ENCODE assay signal across 29 cellular contexts in the genomic region with DNA sequence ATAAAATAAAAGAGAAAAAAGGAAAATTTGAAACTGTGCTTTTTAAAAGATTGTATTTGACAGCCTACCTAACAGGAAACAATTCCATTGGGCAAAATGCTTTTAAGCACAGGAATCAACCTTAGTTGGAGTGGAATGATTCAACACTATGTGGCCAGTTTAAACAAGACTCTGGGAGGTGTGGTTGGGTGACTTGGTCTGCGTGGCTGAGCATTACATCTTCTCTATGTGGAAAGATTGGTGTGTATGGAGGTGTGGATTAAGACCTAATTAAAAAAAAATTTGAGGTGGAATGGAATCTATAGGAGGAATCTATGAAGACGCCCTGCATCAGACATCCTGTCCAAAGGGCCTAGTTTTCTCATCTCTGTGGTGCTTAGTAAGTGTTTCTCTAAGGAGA.
DNase-seq lines count a peak whose midpoint lies in the region; ATAC-seq, FAIRE-seq and TF ChIP-seq lines count a peak whose summit lies in the region.
"Had no signal": no experiment of that assay in that cellular context is flagged by ENCODE, and none has a peak within 500 bp of the region (broad histone marks: within the 10 kb centered on the region; RNA-seq: fewer than 3 reads in every experiment).

No MANE protein-coding gene starts in this region.

- no peaks in the 10 kb centered on the region; the same call in 1 of the 2 replicates for H4K20me1 ChIP-seq in IMR-90 (ENCODE audit: insufficient read depth, low read length)
- H4K20me1 ChIP-seq: BLaER1 treated with 17β-estradiol and CSF1 and Interleukin-3, amounts not matched to agents 10 nM and 100 nM had no signal

- ATAC-seq in IMR-90 (ENCODE audit: low read depth) (peak; percentile 35; the same call in 1 of the 2 replicates), GM21381 (IDR thresholded peaks at IDR 0.05; ENCODE audit: unreplicated experiment) (no peak), HG03196 (IDR thresholded peaks at IDR 0.05; ENCODE audit: unreplicated experiment) (no peak)
- ATAC-seq: gastrocnemius medialis, GM23338, HepG2, mucosa of descending colon, natural killer cell had no signal

- no peak overlapping the region for H2BK20ac ChIP-seq in IMR-90 (ENCODE audit: low read depth, low read length)

- H2AK9ac ChIP-seq in IMR-90 (replicated peaks; ENCODE audit: low read depth, low read length, poor library complexity): no peak overlapping the region

- POLR2A ChIA-PET in IMR-90 (lab: Charles Lee; ENCODE audit: unreplicated experiment): no interaction called here

- H4K8ac ChIP-seq in IMR-90 (ENCODE audit: low read depth in 2 of 2, low read length in 2 of 2): no peak overlapping the region

- H2BK5ac ChIP-seq in IMR-90 (ENCODE audit: low read depth, low read length, poor library complexity, severe bottlenecking): no peak overlapping the region

- no peaks in the 10 kb centered on the region for H3K9me3 ChIP-seq in IMR-90 (ENCODE audit: control insufficient read depth, insufficient read depth, low read length)
- H3K9me3 ChIP-seq in esophagus muscularis mucosa: no peaks in the 10 kb centered on the region
- H3K9me3 ChIP-seq: gastrocnemius medialis, mucosa of descending colon, SJSA1, tibial nerve had no signal

- no peak overlapping the region for H3K23ac ChIP-seq in IMR-90 (ENCODE audit: low read depth, low read length)

- no peak overlapping the region for H3K18ac ChIP-seq in IMR-90 (ENCODE audit: low read depth, low read length)

- H3K56ac ChIP-seq in IMR-90 (ENCODE audit: extremely low read depth, insufficient read depth, low read length): no peak overlapping the region

- no peak for TF ChIP-seq RAD21 in IMR-90 (IDR thresholded peaks at IDR 0.05; ENCODE audit: low read length)

- intact Hi-C loops in IMR-90 (cut with micrococcal nuclease): no loop called here
- intact Hi-C loops in esophagus muscularis mucosa (cut with DNase I): no loop called here

- no peak overlapping the region for H4K91ac ChIP-seq in IMR-90 (ENCODE audit: insufficient read depth, low read depth, low read length)

- TF ChIP-seq POLR2A in IMR-90 (IDR thresholded peaks at IDR 0.05; ENCODE audit: low read depth, low read length): no peak
- TF ChIP-seq POLR2A in esophagus muscularis mucosa (IDR thresholded peaks at IDR 0.05; ENCODE audit: low read depth): no peak

- no peak overlapping the region for H2AFZ ChIP-seq in IMR-90 (replicated peaks; ENCODE audit: low read length, poor library complexity)
- H2AFZ ChIP-seq: GM23338 had no signal

- H3K27me3 ChIP-seq in IMR-90 (ENCODE audit: control insufficient read depth, insufficient read depth, low read length): no peaks in the 10 kb centered on the region
- H3K27me3 ChIP-seq in bronchial epithelial cell (ENCODE audit: control insufficient read depth, insufficient read depth, low read length): no peaks in the 10 kb centered on the region
- H3K27me3 ChIP-seq in esophagus muscularis mucosa: no peaks in the 10 kb centered on the region
- H3K27me3 ChIP-seq: BLaER1 treated with 17β-estradiol and CSF1 and Interleukin-3, amounts not matched to agents 10 nM and 100 nM; cardiac muscle cell; gastrocnemius medialis; SJSA1; tibial nerve had no signal

- H2BK120ac ChIP-seq in IMR-90 (ENCODE audit: low read depth, low read length): no peak overlapping the region

- dilution Hi-C loops in IMR-90 (cut with HindIII; ENCODE audit: low sequenced_read_pairs, unreplicated experiment): no loop called here

- H3K4me3 ChIP-seq in IMR-90 (ENCODE audit: insufficient read depth, low read depth, low read length) (no peak overlapping the region), bronchial epithelial cell (ENCODE audit: low read depth, low read length) (no peak overlapping the region), esophagus muscularis mucosa (no peak overlapping the region)
- H3K4me3 ChIP-seq: BLaER1 treated with 17β-estradiol and CSF1 and Interleukin-3, amounts not matched to agents 10 nM and 100 nM; cardiac muscle cell; gastrocnemius medialis; GM23338; lung; mucosa of descending colon; SJSA1; tibial nerve had no signal

- H2BK15ac ChIP-seq in IMR-90 (ENCODE audit: low read depth, low read length): no peak overlapping the region

- TF ChIP-seq EP300 in esophagus muscularis mucosa (IDR thresholded peaks at IDR 0.05): no peak

- WGBS in IMR-90 (ENCODE audit: extremely low coverage in 2 of 2, insufficient read length in 1 of 2), 2 experiments: no CpG with 5 or more reads among the region's 2 CpGs
- 94% methylated on average over 2 of the region's 2 CpGs for WGBS in esophagus muscularis mucosa

- TF ChIP-seq CTCF in IMR-90 (conservative IDR thresholded peaks at IDR 0.05; ENCODE audit: low read depth, low read length): no peak
- no peak for TF ChIP-seq CTCF in bronchial epithelial cell (IDR thresholded peaks at IDR 0.05; ENCODE audit: insufficient read depth, low read length, severe bottlenecking)
- no peak for TF ChIP-seq CTCF in esophagus muscularis mucosa (IDR thresholded peaks at IDR 0.05)
- no peak for TF ChIP-seq CTCF in GM13976 (IDR thresholded peaks at IDR 0.05; ENCODE audit: borderline replicate concordance, control extremely low read depth, extremely low read depth, insufficient read depth, missing control alignments)

- FAIRE-seq in bronchial epithelial cell (lab: Jason Lieb, UNC): peak; percentile 43
- FAIRE-seq: colon, G401.6, HepG2 had no signal

- DNase-seq in Daoy (ENCODE audit: low read depth) (peak; percentile 56), IMR-90 (peak; percentile 17), bronchial epithelial cell (ENCODE audit: low read depth) (peak; percentile 93), kidney tubule cell (ENCODE audit: low spot score) (peak; percentile 45), esophagus muscularis mucosa (ENCODE audit: extremely low spot score) (no peak), GM13976 (ENCODE audit: low spot score) (no peak)
- DNase-seq: activated CD4-positive, alpha-beta T cell treated with anti-CD3 and anti-CD28 coated beads for 4 hours; activated effector memory CD4-positive, alpha-beta T cell treated with anti-CD3 and anti-CD28 coated beads, Interleukin-2, amount 50 U/mL, for 16 hours; effector CD8-positive, alpha-beta T cell; gastrocnemius medialis; mucosa of descending colon; natural killer cell; NCI-H1436 treated with DMSO at 0.1 percent for 48 hours; NCI-H446 treated with DMSO at 0.1 percent for 48 hours; occipital lobe; stimulated activated CD4-positive, alpha-beta T cell treated with anti-CD3 and anti-CD28 coated beads, Interleukin-4, amount 100 ng/mL, for 24 hours; T1000; WERI-Rb-1 had no signal

- no peak overlapping the region for H2AK5ac ChIP-seq in IMR-90 (ENCODE audit: low read depth, low read length)

- H3K9me1 ChIP-seq in IMR-90 (ENCODE audit: insufficient read depth, low read length): peaks cover 2% of the 10 kb centered on the region; the same call in 1 of the 2 replicates

- H3K14ac ChIP-seq in IMR-90 (replicated peaks; ENCODE audit: low read depth, low read length): no peak overlapping the region

- no peak overlapping the region for H3K9ac ChIP-seq in IMR-90 (ENCODE audit: low read depth, low read length)
- H3K9ac ChIP-seq: BLaER1 treated with 17β-estradiol and CSF1 and Interleukin-3, amounts not matched to agents 10 nM and 100 nM had no signal

- in situ Hi-C loops in IMR-90 (cut with MboI; ENCODE audit: low sequenced_read_pairs) (no loop called here), GM13976 (cut with MboI; ENCODE audit: low sequenced_read_pairs, unreplicated experiment) (no loop called here)

- no peak overlapping the region for H3K4ac ChIP-seq in IMR-90 (ENCODE audit: low read depth, low read length)

- CTCF ChIA-PET in IMR-90 (lab: Yijun Ruan, JAX): no interaction called here

- H3K36me3 ChIP-seq in IMR-90 (ENCODE audit: control insufficient read depth, insufficient read depth, low read length) (no peaks in the 10 kb centered on the region), bronchial epithelial cell (ENCODE audit: control insufficient read depth, insufficient read depth, low read length) (no peaks in the 10 kb centered on the region), esophagus muscularis mucosa (peaks cover 0 to 4% (median 1%) of the 10 kb centered on the region in 4 donors)
- H3K36me3 ChIP-seq: cardiac muscle cell, gastrocnemius medialis, SJSA1, tibial nerve, WERI-Rb-1 had no signal

- no peak overlapping the region for H3K4me2 ChIP-seq in IMR-90 (ENCODE audit: low read depth, low read length)
- H3K4me2 ChIP-seq: BLaER1 treated with 17β-estradiol and CSF1 and Interleukin-3, amounts not matched to agents 10 nM and 100 nM; GM23338 had no signal

- BruUV-seq in IMR-90 (replicated peaks; lab: Mats Ljungman, UMichigan): no TSS peak

- H4K5ac ChIP-seq in IMR-90 (ENCODE audit: low read depth, low read length): no peak overlapping the region

- H3K79me1 ChIP-seq in IMR-90 (ENCODE audit: low read depth in 1 of 2, low read length in 2 of 2): 0 out of 4 replicates have a peak, but pooled peaks cover 2 to 3% of the 10 kb centered on the region in 2 experiments

- H3K4me1 ChIP-seq in IMR-90 (ENCODE audit: control insufficient read depth, insufficient read depth, low read length) (peaks cover 2% of the 10 kb centered on the region; the same call in 1 of the 2 replicates), esophagus muscularis mucosa (peaks cover 0 to 4% (median 1%) of the 10 kb centered on the region in 4 donors)
- H3K4me1 ChIP-seq: BLaER1 treated with 17β-estradiol and CSF1 and Interleukin-3, amounts not matched to agents 10 nM and 100 nM; gastrocnemius medialis; SJSA1; tibial nerve had no signal

- H3K27ac ChIP-seq in IMR-90 (ENCODE audit: insufficient read depth, low read length) (no peak overlapping the region), esophagus muscularis mucosa (replicated peaks in 1 of 4) (no peak overlapping the region)
- H3K27ac ChIP-seq: BLaER1 treated with 17β-estradiol and CSF1 and Interleukin-3, amounts not matched to agents 10 nM and 100 nM; cardiac muscle cell; gastrocnemius medialis; SJSA1; tibial nerve; WERI-Rb-1 had no signal

TF ChIP-seq in IMR-90, 13 proteins besides CTCF, POLR2A, EP300 and RAD21 (continues in another document):
- TF ChIP-seq CEBPB (IDR thresholded peaks at IDR 0.05; ENCODE audit: low read depth, low read length) (no peak), RCOR1 (IDR thresholded peaks at IDR 0.05; ENCODE audit: insufficient replicate concordance, low read length) (no peak), MAFK (IDR thresholded peaks at IDR 0.05; ENCODE audit: low read depth, low read length) (no peak), FOS (IDR thresholded peaks at IDR 0.05; ENCODE audit: low read depth, low read length) (no peak), RFX5 (IDR thresholded peaks at IDR 0.05; ENCODE audit: low read depth, low read length) (no peak), MAZ (IDR thresholded peaks at IDR 0.05; ENCODE audit: borderline replicate concordance, low read depth, low read length) (no peak)
- TF ChIP-seq, protein P1, sequence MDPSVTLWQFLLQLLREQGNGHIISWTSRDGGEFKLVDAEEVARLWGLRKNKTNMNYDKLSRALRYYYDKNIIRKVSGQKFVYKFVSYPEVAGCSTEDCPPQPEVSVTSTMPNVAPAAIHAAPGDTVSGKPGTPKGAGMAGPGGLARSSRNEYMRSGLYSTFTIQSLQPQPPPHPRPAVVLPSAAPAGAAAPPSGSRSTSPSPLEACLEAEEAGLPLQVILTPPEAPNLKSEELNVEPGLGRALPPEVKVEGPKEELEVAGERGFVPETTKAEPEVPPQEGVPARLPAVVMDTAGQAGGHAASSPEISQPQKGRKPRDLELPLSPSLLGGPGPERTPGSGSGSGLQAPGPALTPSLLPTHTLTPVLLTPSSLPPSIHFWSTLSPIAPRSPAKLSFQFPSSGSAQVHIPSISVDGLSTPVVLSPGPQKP (IDR thresholded peaks at IDR 0.05; ENCODE audit: borderline replicate concordance, low read depth, low read length): no peak

Comparison
In these comparisons a context has a peak if more than half of its experiments do, and no peak if none do; other contexts are left out.
1. DNase-seq: peak in Daoy (single experiment), IMR-90 (single experiment), bronchial epithelial cell (single experiment) and kidney tubule cell (single experiment); none in esophagus muscularis mucosa (single experiment) and GM13976 (single experiment).